In genomic region chr19:2584002-2584401, GRCh38 we compare ENCODE assay signal across 20 cellular contexts.
DNase-seq lines count a peak whose midpoint lies in the region; ATAC-seq, FAIRE-seq and TF ChIP-seq lines count a peak whose summit lies in the region.
"Had no signal": no experiment of that assay in that cellular context is flagged by ENCODE, and none has a peak within 500 bp of the region (broad histone marks: within the 10 kb centered on the region; RNA-seq: fewer than 3 reads in every experiment).

No MANE protein-coding gene starts in this region.

- H3K36me3 ChIP-seq in Peyer's patch: no peaks in the 10 kb centered on the region
- no peaks in the 10 kb centered on the region for H3K36me3 ChIP-seq in K562 (ENCODE audit: control insufficient read depth, insufficient read depth, low read length)
- H3K36me3 ChIP-seq in sigmoid colon: no peaks in the 10 kb centered on the region
- H3K36me3 ChIP-seq: BE2C had no signal

- intact Hi-C loops in K562 (cut with micrococcal nuclease): no loop called here
- intact Hi-C loops in sigmoid colon (cut with DNase I): no loop called here

- H3K27me3 ChIP-seq in Peyer's patch: no peaks in the 10 kb centered on the region
- H3K27me3 ChIP-seq in K562 (ENCODE audit: control insufficient read depth in 2 of 2, insufficient read depth in 2 of 2, low read length in 2 of 2): peaks cover 24 to 38% of the 10 kb centered on the region in 2 experiments
- no peaks in the 10 kb centered on the region for H3K27me3 ChIP-seq in sigmoid colon
- H3K27me3 ChIP-seq: BE2C had no signal

- no peak overlapping the region for H2AFZ ChIP-seq in K562 (ENCODE audit: low read depth, low read length)

- no TSS peak for BruUV-seq in K562 (replicated peaks; lab: Mats Ljungman, UMichigan)

- FAIRE-seq in K562 (lab: Jason Lieb, UNC): no peak
- FAIRE-seq: A204.1, D721Med, G401.6, GM12892, HTR-8/SVneo had no signal

- no peak overlapping the region for H3K4me2 ChIP-seq in K562 (ENCODE audit: insufficient read depth, low read length)

- no peaks in the 10 kb centered on the region for H3K79me2 ChIP-seq in K562 (ENCODE audit: control insufficient read depth, insufficient read depth, low read length)

- no peak overlapping the region for H3K27ac Mint-ChIP-seq in endothelial cell (ENCODE audit: unreplicated experiment)
- H3K27ac Mint-ChIP-seq: CD4-positive, CD25-positive, alpha-beta regulatory T cell; H9 had no signal

- TF ChIP-seq CTCF in Peyer's patch (IDR thresholded peaks at IDR 0.05) (no peak), K562 (IDR thresholded peaks at IDR 0.05 in 2 of 3, conservative IDR thresholded peaks at IDR 0.05 in 1 of 3; ENCODE audit: insufficient read depth in 2 of 3, low read depth in 1 of 3, low read length in 3 of 3) (no peak), endothelial cell (IDR thresholded peaks at IDR 0.05; ENCODE audit: unreplicated experiment) (no peak), sigmoid colon (IDR thresholded peaks at IDR 0.05) (no peak)

- no peak for TF ChIP-seq POLR2A in Peyer's patch (IDR thresholded peaks at IDR 0.05)
- TF ChIP-seq POLR2A in K562 (conservative IDR thresholded peaks at IDR 0.05): no peak
- TF ChIP-seq POLR2A in sigmoid colon (IDR thresholded peaks at IDR 0.05): no peak

- no peaks in the 10 kb centered on the region for H3K9me1 ChIP-seq in K562 (ENCODE audit: control insufficient read depth, insufficient read depth, low read length)

- ATAC-seq in K562: no peak
- no peak for ATAC-seq in GM21423 (IDR thresholded peaks at IDR 0.05; ENCODE audit: unreplicated experiment)

- no peak overlapping the region for H3K27ac ChIP-seq in Peyer's patch
- H3K27ac ChIP-seq in K562 (ENCODE audit: extremely low read depth, low read depth, low read length): no peak overlapping the region
- H3K27ac ChIP-seq in sigmoid colon: no peak overlapping the region

- peaks cover 7% of the 10 kb centered on the region for H3K4me1 Mint-ChIP-seq in endothelial cell (ENCODE audit: unreplicated experiment)

- CTCF ChIA-PET in K562 (lab: Yijun Ruan, JAX; ENCODE audit: low intra/inter-chr PET ratio): no interaction called here

- TF ChIP-seq EP300 in K562 (IDR thresholded peaks at IDR 0.05; ENCODE audit: low read length) (no peak), sigmoid colon (IDR thresholded peaks at IDR 0.05) (no peak)

- peaks cover 0 to 19% (median 6%) of the 10 kb centered on the region in 4 donors for H3K4me1 ChIP-seq in Peyer's patch
- peaks cover 0 to 16% of the 10 kb centered on the region in 2 experiments; a peak in 2 of 5 replicates for H3K4me1 ChIP-seq in K562 (replicated peaks in 1 of 2; ENCODE audit: control insufficient read depth in 2 of 2, insufficient read depth in 2 of 2, low read length in 2 of 2)
- H3K4me1 ChIP-seq in sigmoid colon: peaks cover 3 to 23% (median 16%) of the 10 kb centered on the region in 4 donors
- H3K4me1 ChIP-seq: BE2C had no signal

- H3K36me3 Mint-ChIP-seq in endothelial cell (ENCODE audit: low read depth, unreplicated experiment): peaks cover 4% of the 10 kb centered on the region
- H3K36me3 Mint-ChIP-seq: CD4-positive, CD25-positive, alpha-beta regulatory T cell had no signal

- WGBS in K562 (ENCODE audit: insufficient coverage, low coverage, missing lambda C conversion rate): 0% methylated on average over 2 of the region's 5 CpGs
- WGBS in sigmoid colon, 2 donors: 85 to 89% methylated on average over 5 of the region's 5 CpGs

- in situ Hi-C loops in K562 (cut with MboI): no loop called here

- H3K4me3 Mint-ChIP-seq in endothelial cell (ENCODE audit: unreplicated experiment): peak overlapping the region; percentile 48
- H3K4me3 Mint-ChIP-seq: CD4-positive, CD25-positive, alpha-beta regulatory T cell; H9; IgD-negative memory B cell had no signal

- peak in 2 of 3 donors; percentile 34 to 42 for DNase-seq in Peyer's patch
- DNase-seq in K562 (ENCODE audit: extremely low read depth in 1 of 4, low spot score in 3 of 4): no peak
- DNase-seq in endothelial cell (ENCODE audit: low spot score): no peak
- DNase-seq in sigmoid colon: peak; percentile 53
- no peak for DNase-seq in cerebellum (ENCODE audit: low spot score)
- DNase-seq in NCI-H748 treated with DMSO at 0.1 percent for 48 hours (lab: John Stamatoyannopoulos, UW): no peak
- DNase-seq: ACHN; BE2C; C1 segment of cervical spinal cord; Caco-2; CD4-positive, CD25-positive, alpha-beta regulatory T cell; GOT3; H9 had no signal

- no peak overlapping the region for H3K4me3 ChIP-seq in Peyer's patch
- H3K4me3 ChIP-seq in K562: no peak overlapping the region
- H3K4me3 ChIP-seq in sigmoid colon: no peak overlapping the region

- POLR2A ChIA-PET in K562 (lab: Yijun Ruan, JAX): interaction anchor here (0.8 kb wide), 1 partner anchor 108 kb away, joined by 3 read pairs; no protein-coding TSS in a partner anchor

- H3K27me3 Mint-ChIP-seq in endothelial cell (ENCODE audit: unreplicated experiment): peaks cover 1% of the 10 kb centered on the region
- H3K27me3 Mint-ChIP-seq: IgD-negative memory B cell had no signal

- H4K20me1 ChIP-seq in K562 (replicated peaks; ENCODE audit: control insufficient read depth, insufficient read depth, low read length): no peaks in the 10 kb centered on the region

- no peak for TF ChIP-seq RAD21 in K562 (CRISPR knock-in tag; conservative IDR thresholded peaks at IDR 0.05 in 1 of 2, IDR thresholded peaks at IDR 0.05 in 1 of 2)

- H3K9ac ChIP-seq in K562 (ENCODE audit: insufficient read depth in 1 of 2, low read depth in 2 of 2, low read length in 2 of 2): no peak overlapping the region

- H3K9me3 ChIP-seq in Peyer's patch: peaks cover 0 to 6% (median 3%) of the 10 kb centered on the region in 4 donors
- H3K9me3 ChIP-seq in K562 (replicated peaks; ENCODE audit: control insufficient read depth, insufficient read depth, low read depth, low read length): no peaks in the 10 kb centered on the region
- no peaks in the 10 kb centered on the region for H3K9me3 ChIP-seq in sigmoid colon
- H3K9me3 ChIP-seq: BE2C had no signal

- peaks cover 4% of the 10 kb centered on the region for H3K9me3 Mint-ChIP-seq in endothelial cell (ENCODE audit: unreplicated experiment)

TF ChIP-seq in K562, 482 proteins besides CTCF, POLR2A, EP300 and RAD21:
- no peak for TF ChIP-seq ZNF232 (CRISPR knock-in tag; IDR thresholded peaks at IDR 0.05)
- TF ChIP-seq ZNF592 (IDR thresholded peaks at IDR 0.05): no peak
- TF ChIP-seq PCBP1 (IDR thresholded peaks at IDR 0.05; ENCODE audit: low read depth, low read length, poor library complexity, severe bottlenecking): no peak
- no peak for TF ChIP-seq KDM5B (IDR thresholded peaks at IDR 0.05; ENCODE audit: insufficient replicate concordance, low read depth, low read length)
- TF ChIP-seq, protein P1, sequence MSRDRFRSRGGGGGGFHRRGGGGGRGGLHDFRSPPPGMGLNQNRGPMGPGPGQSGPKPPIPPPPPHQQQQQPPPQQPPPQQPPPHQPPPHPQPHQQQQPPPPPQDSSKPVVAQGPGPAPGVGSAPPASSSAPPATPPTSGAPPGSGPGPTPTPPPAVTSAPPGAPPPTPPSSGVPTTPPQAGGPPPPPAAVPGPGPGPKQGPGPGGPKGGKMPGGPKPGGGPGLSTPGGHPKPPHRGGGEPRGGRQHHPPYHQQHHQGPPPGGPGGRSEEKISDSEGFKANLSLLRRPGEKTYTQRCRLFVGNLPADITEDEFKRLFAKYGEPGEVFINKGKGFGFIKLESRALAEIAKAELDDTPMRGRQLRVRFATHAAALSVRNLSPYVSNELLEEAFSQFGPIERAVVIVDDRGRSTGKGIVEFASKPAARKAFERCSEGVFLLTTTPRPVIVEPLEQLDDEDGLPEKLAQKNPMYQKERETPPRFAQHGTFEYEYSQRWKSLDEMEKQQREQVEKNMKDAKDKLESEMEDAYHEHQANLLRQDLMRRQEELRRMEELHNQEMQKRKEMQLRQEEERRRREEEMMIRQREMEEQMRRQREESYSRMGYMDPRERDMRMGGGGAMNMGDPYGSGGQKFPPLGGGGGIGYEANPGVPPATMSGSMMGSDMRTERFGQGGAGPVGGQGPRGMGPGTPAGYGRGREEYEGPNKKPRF (IDR thresholded peaks at IDR 0.05; ENCODE audit: low read depth, low read length): no peak
- no peak for TF ChIP-seq ZNF695 (CRISPR knock-in tag; IDR thresholded peaks at IDR 0.05)
- TF ChIP-seq ZFP30 (CRISPR knock-in tag; IDR thresholded peaks at IDR 0.05; ENCODE audit: borderline replicate concordance): no peak
- TF ChIP-seq NFIC (IDR thresholded peaks at IDR 0.05): peak; percentile 74

Comparison
In these comparisons a context has a peak if more than half of its experiments do, and no peak if none do; other contexts are left out.
1. DNase-seq: peak in Peyer's patch (2 of 3) and sigmoid colon (single experiment); none in K562 (0 of 4), endothelial cell (single experiment), cerebellum (single experiment) and NCI-H748 treated with DMSO at 0.1 percent for 48 hours (single experiment).